ENCODE assay signal across 8 cellular contexts in genomic region chr1:211515090-211516023, GRCh38. TPM values are rescaled to one million over a fixed set of nuclear protein-coding genes. Genes with fewer than 3 reads are reported as not detected.
DNase-seq lines count a peak whose midpoint lies in the region; ATAC-seq lines count a peak whose summit lies in the region.

No MANE protein-coding gene starts in this region.

- no peak overlapping the region for H3K14ac ChIP-seq in neuronal stem cell (ENCODE audit: low read length)

- no peaks in the 10 kb centered on the region for H3K36me3 ChIP-seq in neuronal stem cell (replicated peaks in 1 of 2; ENCODE audit: control insufficient read depth in 2 of 2, insufficient read depth in 2 of 2, low read length in 2 of 2)

- H3K4me3 ChIP-seq in neuronal stem cell (ENCODE audit: low read length in 2 of 2) = peak overlapping the region; percentile 23 to 55

- peak overlapping the region; percentile 50 for H3K27ac Mint-ChIP-seq in activated T-helper 17 cell treated with anti-CD3 and anti-CD28 coated beads, Interleukin-2, amount 50 U/mL, for 72 hours

- H3K18ac ChIP-seq in neuronal stem cell (ENCODE audit: low read length) = peak overlapping the region; percentile 85

- H3K9ac ChIP-seq in neuronal stem cell (ENCODE audit: low read depth, low read length, poor library complexity) = peak overlapping the region; percentile 25

- peaks cover 0 to 38% (median 14%) of the 10 kb centered on the region in 3 experiments for H3K27me3 ChIP-seq in neuronal stem cell (ENCODE audit: control insufficient read depth in 3 of 3, insufficient read depth in 3 of 3, low read depth in 1 of 3, low read length in 3 of 3)

- peak; percentile 43 for ATAC-seq in GM21529 (IDR thresholded peaks at IDR 0.05; ENCODE audit: unreplicated experiment)
- ATAC-seq in activated T-helper 17 cell treated with anti-CD3 and anti-CD28 coated beads, Interleukin-2, amount 50 U/mL, for 72 hours (replicated peaks) = peak; percentile 69

- no peak overlapping the region for H4K8ac ChIP-seq in neuronal stem cell (ENCODE audit: low read depth, low read length)

- no peaks in the 10 kb centered on the region for H3K79me1 ChIP-seq in neuronal stem cell (ENCODE audit: low read depth, low read length)

- H2BK15ac ChIP-seq in neuronal stem cell (ENCODE audit: low read length) = peak overlapping the region; percentile 83

- H3K4me3 Mint-ChIP-seq in activated T-helper 17 cell treated with anti-CD3 and anti-CD28 coated beads, Interleukin-2, amount 50 U/mL, for 72 hours = peak overlapping the region; percentile 79

- no peak overlapping the region for H3K27ac ChIP-seq in neuronal stem cell (replicated peaks; ENCODE audit: low read length)

- no peaks in the 10 kb centered on the region for H3K9me3 Mint-ChIP-seq in activated T-helper 17 cell treated with anti-CD3 and anti-CD28 coated beads, Interleukin-2, amount 50 U/mL, for 72 hours

- peak overlapping the region; percentile 54 for H3K4me2 ChIP-seq in neuronal stem cell (ENCODE audit: insufficient read depth, low read length, poor library complexity, severe bottlenecking)

- peak overlapping the region; percentile 77 for H3K23ac ChIP-seq in neuronal stem cell (ENCODE audit: low read depth, low read length, poor library complexity)

- no peak overlapping the region for H2BK5ac ChIP-seq in neuronal stem cell (ENCODE audit: low read length)

- no peak overlapping the region for H4K91ac ChIP-seq in neuronal stem cell (ENCODE audit: low read depth, low read length, poor library complexity)

- peak; percentile 54 for DNase-seq in DMS153 treated with DMSO at 0.1 percent for 48 hours (lab: John Stamatoyannopoulos, UW; ENCODE audit: unreplicated experiment)
- peak; percentile 55 for DNase-seq in HuH-7.5 (ENCODE audit: low spot score)
- DNase-seq in RPMI7951 (ENCODE audit: low read depth) = peak; percentile 87
- DNase-seq in fibroblast of the conjunctiva (ENCODE audit: low read depth) = peak; percentile 51
- DNase-seq in neuronal stem cell (ENCODE audit: low spot score) = peak; percentile 69
- peak; percentile 56 for DNase-seq in stromal cell of bone marrow (ENCODE audit: low read depth)

- no peaks in the 10 kb centered on the region for H3K36me3 Mint-ChIP-seq in activated T-helper 17 cell treated with anti-CD3 and anti-CD28 coated beads, Interleukin-2, amount 50 U/mL, for 72 hours (ENCODE audit: low read depth)

- no CpG with 5 or more reads among the region's 73 CpGs for whole genome bisulfite sequencing in neuronal stem cell (ENCODE audit: extremely low coverage in 2 of 2, insufficient read length in 2 of 2, insufficient replicate concordance in 1 of 2), 2 donors

- H3K4me1 Mint-ChIP-seq in activated T-helper 17 cell treated with anti-CD3 and anti-CD28 coated beads, Interleukin-2, amount 50 U/mL, for 72 hours = peaks cover 12% of the 10 kb centered on the region

- no peak overlapping the region for H3K4ac ChIP-seq in neuronal stem cell (ENCODE audit: low read length)

- H2BK120ac ChIP-seq in neuronal stem cell (ENCODE audit: low read depth, low read length) = no peak overlapping the region

- H2AK5ac ChIP-seq in neuronal stem cell (ENCODE audit: low read depth, low read length) = no peak overlapping the region

- H2BK12ac ChIP-seq in neuronal stem cell (ENCODE audit: low read length) = no peak overlapping the region

- H3K27me3 Mint-ChIP-seq in activated T-helper 17 cell treated with anti-CD3 and anti-CD28 coated beads, Interleukin-2, amount 50 U/mL, for 72 hours = no peaks in the 10 kb centered on the region

- peaks cover 0 to 3% of the 10 kb centered on the region in 2 donors for H3K4me1 ChIP-seq in neuronal stem cell (ENCODE audit: control insufficient read depth in 2 of 2, insufficient read depth in 1 of 2, low read depth in 1 of 2, low read length in 2 of 2)

- no peaks in the 10 kb centered on the region for H3K9me3 ChIP-seq in neuronal stem cell (replicated peaks in 1 of 2; ENCODE audit: control insufficient read depth in 2 of 2, insufficient read depth in 1 of 2, low read depth in 1 of 2, low read length in 2 of 2)

- peak overlapping the region; percentile 89 for H2AFZ ChIP-seq in neuronal stem cell (ENCODE audit: low read length)

RNA-seq across cellular contexts. Expression of gene RD3, which starts 23.4 kb away (rescaled TPM):
- total RNA-seq in RPMI7951 (2014; rRNA removed; shearing (Covaris generic)) = not detected in 2 replicates
- total RNA-seq in activated T-helper 17 cell treated with anti-CD3 and anti-CD28 coated beads, Interleukin-2, amount 50 U/mL, for 72 hours = not detected
- 4.2 TPM for polyA plus RNA-seq in neuronal stem cell (2013, experiment 1 of 2)
- 4.3 TPM for polyA plus RNA-seq in neuronal stem cell (2013, experiment 2 of 2)
